In the genomic region with DNA sequence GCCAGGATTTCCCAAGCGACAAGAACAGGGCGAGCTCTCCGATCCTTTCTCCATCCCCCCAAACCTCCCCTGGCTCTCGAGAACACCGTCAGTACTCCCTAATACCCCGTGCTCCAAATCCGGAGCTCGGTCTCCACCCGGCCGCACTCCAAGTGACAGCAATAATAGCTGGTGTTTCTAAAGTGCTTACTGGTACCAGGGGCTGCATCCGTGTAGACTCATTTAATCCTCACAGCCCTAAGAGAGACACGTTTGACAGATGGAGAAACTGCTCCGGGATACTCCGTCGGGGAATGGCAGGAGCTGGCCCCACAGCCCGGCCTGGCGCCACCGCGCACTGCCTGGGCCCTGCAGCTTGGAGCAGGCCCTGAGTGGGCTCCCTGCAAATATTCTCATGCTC, we compare ENCODE assay signal across 24 cellular contexts.
DNase-seq lines count a peak whose midpoint lies in the region; ATAC-seq, FAIRE-seq and TF ChIP-seq lines count a peak whose summit lies in the region.
"Had no signal": no experiment of that assay in that cellular context is flagged by ENCODE, and none has a peak within 500 bp of the region (broad histone marks: within the 10 kb centered on the region; RNA-seq: fewer than 3 reads in every experiment).

No MANE protein-coding gene starts in this region.

- TF ChIP-seq POLR2A in GM12892 (IDR thresholded peaks at IDR 0.05; ENCODE audit: low read depth, low read length): no peak

- FAIRE-seq in GM12892 (lab: Jason Lieb, UNC) (no peak), HTR-8/SVneo (lab: Jason Lieb, UNC) (no peak)
- FAIRE-seq: D721Med, GM18507, H1, HepG2, RCC 7860 had no signal

- no peak for ATAC-seq in HG02763 (IDR thresholded peaks at IDR 0.05; ENCODE audit: unreplicated experiment)
- ATAC-seq: HepG2, SK-N-SH treated with all-trans-retinoic acid at 6 μM for 48 hours had no signal

- H3K27ac ChIP-seq in cingulate gyrus (ENCODE audit: low read depth, low read length) (peak overlapping the region; percentile 34), temporal lobe (ENCODE audit: low read depth, low read length) (peak overlapping the region; percentile 75)
- H3K27ac ChIP-seq: BLaER1 treated with 17β-estradiol and CSF1 and Interleukin-3, amounts not matched to agents 10 nM and 100 nM; SJCRH30 had no signal

- DNase-seq in NCI-H82 (lab: John Stamatoyannopoulos, UW) (peak; percentile 79), midbrain (lab: John Stamatoyannopoulos, UW) (peak; percentile 58), GM12892 (ENCODE audit: insufficient read length) (no peak), HTR-8/SVneo (ENCODE audit: insufficient read length, low spot score) (no peak)
- DNase-seq: CD4-positive, alpha-beta T cell; HCEC 1CT; Karpas-422; NCI-H1092 treated with DMSO at 0.1 percent for 48 hours; NCI-H1436 treated with DMSO at 0.1 percent for 48 hours; NCI-H187 treated with DMSO at 0.1 percent for 48 hours; NCI-H2171 treated with DMSO at 0.1 percent for 48 hours; NCI-H345; NCI-H510A treated with DMSO at 0.1 percent for 48 hours; SJCRH30 had no signal

Comparison
In these comparisons a context has a peak if more than half of its experiments do, and no peak if none do; other contexts are left out.
1. DNase-seq: peak in NCI-H82 (single experiment) and midbrain (single experiment); none in GM12892 (single experiment) and HTR-8/SVneo (single experiment).